Comparison of ENCODE assay signal across 10 cellular contexts in the genomic region with DNA sequence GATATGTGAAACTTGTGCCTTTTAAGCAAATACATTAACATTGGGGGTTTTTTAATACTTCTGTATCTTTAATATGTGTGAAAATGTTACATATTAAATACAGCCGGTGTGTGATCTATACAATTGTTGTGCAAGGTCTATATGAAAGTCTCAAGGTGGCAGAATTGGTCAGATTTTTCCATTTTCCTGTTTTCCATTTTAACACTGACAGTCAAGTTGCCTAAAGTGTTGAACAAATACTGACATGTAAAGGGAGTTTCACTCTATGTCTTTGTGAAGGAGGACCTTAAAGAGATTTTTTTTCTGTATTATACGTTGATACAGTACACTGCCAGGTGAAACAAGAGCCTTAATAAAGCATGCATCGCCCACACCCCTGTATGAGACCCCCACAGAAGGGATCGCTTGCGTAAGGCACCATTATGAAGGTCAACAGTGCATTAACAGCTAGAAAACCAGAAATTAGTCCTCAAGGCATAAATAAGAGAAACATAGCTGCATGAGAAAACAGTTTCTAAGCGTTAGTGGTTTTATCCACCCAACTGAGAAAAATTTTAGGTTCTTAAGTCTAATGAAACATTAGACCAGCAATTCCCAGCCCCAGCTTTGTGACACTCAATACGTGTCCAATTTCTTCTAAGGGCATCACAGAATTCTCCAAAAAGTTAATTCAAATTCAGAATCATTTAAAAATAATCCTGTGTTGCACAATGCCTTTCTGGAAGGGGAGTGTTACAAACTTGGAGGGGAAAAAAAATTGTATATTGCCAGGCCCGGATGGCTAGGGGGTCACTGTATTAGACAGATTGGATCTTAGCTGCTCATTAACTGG. TPM values are rescaled to one million over a fixed set of nuclear protein-coding genes. Genes with fewer than 3 reads are reported as not detected.
DNase-seq lines count a peak whose midpoint lies in the region; ATAC-seq and TF ChIP-seq lines count a peak whose summit lies in the region.
"Had no signal": no experiment of that assay in that cellular context is flagged by ENCODE, and none has a peak within 500 bp of the region (broad histone marks: within the 10 kb centered on the region; RNA-seq: fewer than 3 reads in every experiment).

No MANE protein-coding gene starts in this region.

- DNase-seq in activated naive CD8-positive, alpha-beta T cell treated with anti-CD3 and anti-CD28 coated beads, Interleukin-2, amount 50 U/mL, for 24 hours, result no peak
- DNase-seq in smooth muscle cell (lab: John Stamatoyannopoulos, UW; ENCODE audit: unreplicated experiment), result no peak
- no peak for DNase-seq in NCI-H2196 (lab: John Stamatoyannopoulos, UW; ENCODE audit: unreplicated experiment)
- DNase-seq in NCI-H2081 treated with DMSO at 0.1 percent for 48 hours (lab: John Stamatoyannopoulos, UW), result no peak
- DNase-seq: activated effector memory CD4-positive, alpha-beta T cell treated with Interleukin-2 at 50 U/mL for 16 hours; NCI-H524 treated with DMSO at 0.1 percent for 48 hours had no signal

- no peak overlapping the region for H2AFZ ChIP-seq in smooth muscle cell (ENCODE audit: low read depth)

- peak overlapping the region; percentile 99 for H3K9ac ChIP-seq in smooth muscle cell (ENCODE audit: low read depth)

- no peak for TF ChIP-seq EP300 in gastroesophageal sphincter (IDR thresholded peaks at IDR 0.05)

- H3K27ac ChIP-seq in gastroesophageal sphincter (peak overlapping the region; percentile 93 to 100 (median 100)), smooth muscle cell (ENCODE audit: low read depth) (peak overlapping the region; percentile 99)

- 42 to 44% methylated on average over 8 of the region's 8 CpGs for WGBS in gastroesophageal sphincter (ENCODE audit: low coverage in 1 of 2), 2 donors
- WGBS in smooth muscle cell (ENCODE audit: low lambda C conversion rate), result 72% methylated on average over 8 of the region's 8 CpGs

- peak overlapping the region; percentile 93 for H3K4me2 ChIP-seq in smooth muscle cell

- H3K4me3 ChIP-seq in gastroesophageal sphincter (peak overlapping the region; percentile 6 to 98), smooth muscle cell (peak overlapping the region; percentile 87)

- H3K27ac Mint-ChIP-seq in IgD-negative memory B cell, result peak overlapping the region; percentile 91 to 97 (median 93)
- H3K27ac Mint-ChIP-seq in activated naive CD8-positive, alpha-beta T cell treated with anti-CD3 and anti-CD28 coated beads, Interleukin-2, amount 50 U/mL, for 24 hours, result peak overlapping the region; percentile 81

- peaks cover 25 to 76% (median 33%) of the 10 kb centered on the region in 3 donors for H3K4me1 ChIP-seq in gastroesophageal sphincter
- H3K4me1 ChIP-seq in smooth muscle cell (ENCODE audit: low read depth), result peaks cover 20% of the 10 kb centered on the region

- H3K36me3 Mint-ChIP-seq in IgD-negative memory B cell, result peaks cover 15% of the 10 kb centered on the region
- H3K36me3 Mint-ChIP-seq in activated naive CD8-positive, alpha-beta T cell treated with anti-CD3 and anti-CD28 coated beads, Interleukin-2, amount 50 U/mL, for 24 hours (ENCODE audit: low read depth), result peaks cover 82% of the 10 kb centered on the region

- H3K9me3 Mint-ChIP-seq in IgD-negative memory B cell, result peaks cover 0 to 2% (median 0%) of the 10 kb centered on the region in 3 donors
- H3K9me3 Mint-ChIP-seq in activated naive CD8-positive, alpha-beta T cell treated with anti-CD3 and anti-CD28 coated beads, Interleukin-2, amount 50 U/mL, for 24 hours, result no peaks in the 10 kb centered on the region

- peaks cover 58% of the 10 kb centered on the region for H4K20me1 ChIP-seq in smooth muscle cell (ENCODE audit: low read depth)

- H3K27me3 Mint-ChIP-seq in IgD-negative memory B cell, result no peaks in the 10 kb centered on the region
- no peaks in the 10 kb centered on the region for H3K27me3 Mint-ChIP-seq in activated naive CD8-positive, alpha-beta T cell treated with anti-CD3 and anti-CD28 coated beads, Interleukin-2, amount 50 U/mL, for 24 hours

- H3K36me3 ChIP-seq in gastroesophageal sphincter (peaks cover 5 to 68% of the 10 kb centered on the region in 2 donors), smooth muscle cell (ENCODE audit: low read depth) (peaks cover 6% of the 10 kb centered on the region)

- H3F3A ChIP-seq in smooth muscle cell (ENCODE audit: low read depth), result peaks cover 70% of the 10 kb centered on the region

- no peak for TF ChIP-seq POLR2A in gastroesophageal sphincter (IDR thresholded peaks at IDR 0.05)

- TF ChIP-seq CTCF in gastroesophageal sphincter (IDR thresholded peaks at IDR 0.05) (no peak), smooth muscle cell (IDR thresholded peaks at IDR 0.05; ENCODE audit: borderline replicate concordance, insufficient read depth, poor library complexity, severe bottlenecking) (no peak)

- peaks cover 33 to 49% (median 46%) of the 10 kb centered on the region in 3 donors for H3K4me1 Mint-ChIP-seq in IgD-negative memory B cell
- peaks cover 83% of the 10 kb centered on the region for H3K4me1 Mint-ChIP-seq in activated naive CD8-positive, alpha-beta T cell treated with anti-CD3 and anti-CD28 coated beads, Interleukin-2, amount 50 U/mL, for 24 hours

- no peaks in the 10 kb centered on the region for H3K9me3 ChIP-seq in gastroesophageal sphincter
- no peaks in the 10 kb centered on the region for H3K9me3 ChIP-seq in smooth muscle cell (replicated peaks; ENCODE audit: low read depth)

- ATAC-seq in activated naive CD8-positive, alpha-beta T cell treated with anti-CD3 and anti-CD28 coated beads, Interleukin-2, amount 50 U/mL, for 24 hours, result no peak
- ATAC-seq in gastroesophageal sphincter (no peak), HG02678 (IDR thresholded peaks at IDR 0.05; ENCODE audit: unreplicated experiment) (no peak), GM18519 (IDR thresholded peaks at IDR 0.05; ENCODE audit: low FRiP score, unreplicated experiment) (no peak)

- peak overlapping the region in 2 of 4 donors; percentile 64 to 72 for H3K4me3 Mint-ChIP-seq in IgD-negative memory B cell
- peak overlapping the region; percentile 97 for H3K4me3 Mint-ChIP-seq in activated naive CD8-positive, alpha-beta T cell treated with anti-CD3 and anti-CD28 coated beads, Interleukin-2, amount 50 U/mL, for 24 hours

- H3K79me2 ChIP-seq in smooth muscle cell (ENCODE audit: low read depth), result peaks cover 51% of the 10 kb centered on the region

- H3K27me3 ChIP-seq in gastroesophageal sphincter (no peaks in the 10 kb centered on the region), smooth muscle cell (ENCODE audit: low read depth) (no peaks in the 10 kb centered on the region)

RNA-seq across cellular contexts. Expression of a gene that starts 6.9 kb away (rescaled TPM):
- 1,101 TPM for polyA plus RNA-seq in IgD-negative memory B cell
- 100 to 1,000 TPM in 2 of 4 donors, 10 to 100 TPM in 2; 90.3 to 113 (median 105) TPM for total RNA-seq in gastroesophageal sphincter
- total RNA-seq in smooth muscle cell, result 171 and 198 TPM in 2 replicates
- 519 and 728 TPM in 2 replicates for polyA plus RNA-seq in smooth muscle cell
